Comparison of ENCODE assay signal across 8 cellular contexts in genomic region chr12:6768385-6769002, GRCh38. TPM values are rescaled to one million over a fixed set of nuclear protein-coding genes. Genes with fewer than 3 reads are reported as not detected.
DNase-seq lines count a peak whose midpoint lies in the region; ATAC-seq and TF ChIP-seq lines count a peak whose summit lies in the region.

No MANE protein-coding gene starts in this region.

- no peak for TF ChIP-seq CTCF in mucosa of descending colon (IDR thresholded peaks at IDR 0.05)

- no peak for ATAC-seq in mucosa of descending colon

- intact Hi-C loops in mucosa of descending colon (cut with DNase I, micrococcal nuclease): no loop called here

- peak overlapping the region; percentile 67 for H3K9ac ChIP-seq in HUES6 (ENCODE audit: low read length)

- peaks cover 32% of the 10 kb centered on the region for H3K79me2 ChIP-seq in ACC112 (ENCODE audit: control insufficient read depth, insufficient read depth, low read length, unreplicated experiment)

- no peak overlapping the region for H2AFZ ChIP-seq in ACC112 (ENCODE audit: low read length, unreplicated experiment)

- H3K4me3 ChIP-seq in ACC112 (ENCODE audit: low read depth, low read length) (peak overlapping the region; percentile 89), HUES6 (ENCODE audit: low read depth, low read length) (peak overlapping the region; percentile 79), mucosa of descending colon (no peak overlapping the region)

- H3K9me3 ChIP-seq in HUES6 (ENCODE audit: control insufficient read depth, insufficient read depth, low read depth, low read length) (no peaks in the 10 kb centered on the region), mucosa of descending colon (no peaks in the 10 kb centered on the region)

- H3K27ac ChIP-seq in ACC112 (ENCODE audit: low read depth, low read length): no peak overlapping the region
- no peak overlapping the region for H3K27ac ChIP-seq in HUES6 (ENCODE audit: low read depth, low read length)

- DNase-seq in cerebellar cortex (ENCODE audit: low spot score): peak; percentile 49
- DNase-seq in myocyte (ENCODE audit: low read depth): peak; percentile 13
- no peak for DNase-seq in activated gamma-delta T cell treated with Interleukin-2 at 50 U/mL for 16 hours
- no peak for DNase-seq in mucosa of descending colon
- no peak for DNase-seq in NCI-H774 (lab: John Stamatoyannopoulos, UW)
- no peak for DNase-seq in GOT3 (lab: John Stamatoyannopoulos, UW)

- H3K4me1 ChIP-seq in ACC112 (ENCODE audit: control insufficient read depth, insufficient read depth, low read length, unreplicated experiment) (peaks cover 30% of the 10 kb centered on the region), HUES6 (ENCODE audit: control insufficient read depth, insufficient read depth, low read length) (peaks cover 47% of the 10 kb centered on the region), mucosa of descending colon (ENCODE audit: low read depth) (peaks cover 34% of the 10 kb centered on the region)

- H3K36me3 ChIP-seq in ACC112 (ENCODE audit: insufficient read depth, low read length) (no peaks in the 10 kb centered on the region), HUES6 (ENCODE audit: control insufficient read depth, insufficient read depth, low read length) (peaks cover 23% of the 10 kb centered on the region; the same call in 1 of the 2 replicates), mucosa of descending colon (ENCODE audit: low read depth) (no peaks in the 10 kb centered on the region)

- no peaks in the 10 kb centered on the region for H3K27me3 ChIP-seq in ACC112 (ENCODE audit: insufficient read depth, low read length)
- peaks cover 17% of the 10 kb centered on the region for H3K27me3 ChIP-seq in HUES6 (ENCODE audit: control insufficient read depth, insufficient read depth, low read length)

RNA-seq across cellular contexts. Expression of gene PTMS, which starts 2.3 kb away (rescaled TPM):
- total RNA-seq in myocyte: 140 and 148 TPM in 2 replicates
- polyA plus RNA-seq in myocyte (2012): 503 TPM
- 100 to 1,000 TPM; 116 to 549 (median 122) TPM for total RNA-seq in mucosa of descending colon

RNA-seq across cellular contexts. Expression of gene LAG3, which starts 3.8 kb away (rescaled TPM):
- 0.57 TPM in 1 of 2 replicates, not detected in the other for total RNA-seq in myocyte
- 0.23 TPM for polyA plus RNA-seq in myocyte (2012)
- 1 to 10 TPM; 1.8 to 4.7 (median 2.1) TPM for total RNA-seq in mucosa of descending colon

RNA-seq across cellular contexts. Expression of gene MLF2, which starts 15.6 kb away (rescaled TPM):
- total RNA-seq in myocyte (243 and 270 TPM in 2 replicates), mucosa of descending colon (100 to 1,000 TPM; 136 to 177 (median 149) TPM)
- polyA plus RNA-seq in myocyte (2012): 247 TPM

RNA-seq across cellular contexts. Expression of gene CD4, which starts 20.8 kb away (rescaled TPM):
- total RNA-seq in myocyte: not detected in 2 replicates
- 0.95 TPM for polyA plus RNA-seq in myocyte (2012)
- total RNA-seq in mucosa of descending colon: 10 to 100 TPM in 2 of 3 donors, 1 to 10 TPM in 1; 8.9 to 16.5 (median 14.8) TPM

RNA-seq across cellular contexts. Expression of gene COPS7A, which starts 44.6 kb away (rescaled TPM):
- 118 and 125 TPM in 2 replicates for total RNA-seq in myocyte
- polyA plus RNA-seq in myocyte (2012): 139 TPM
- total RNA-seq in mucosa of descending colon: 10 to 100 TPM; 32.8 to 47.2 (median 39.2) TPM

Comparison
In these comparisons a context has a peak if more than half of its experiments do, and no peak if none do; other contexts are left out.
1. DNase-seq: peak in cerebellar cortex (single experiment) and myocyte (single experiment); none in activated gamma-delta T cell treated with Interleukin-2 at 50 U/mL for 16 hours (single experiment), mucosa of descending colon (0 of 3), NCI-H774 (single experiment) and GOT3 (single experiment).